ENCODE assay signal across 22 cellular contexts in genomic region chr15:64333986-64334385, GRCh38. TPM values are rescaled to one million over a fixed set of nuclear protein-coding genes. Genes with fewer than 3 reads are reported as not detected.
DNase-seq lines count a peak whose midpoint lies in the region; ATAC-seq and TF ChIP-seq lines count a peak whose summit lies in the region.
"Had no signal": no experiment of that assay in that cellular context is flagged by ENCODE, and none has a peak within 500 bp of the region (broad histone marks: within the 10 kb centered on the region; RNA-seq: fewer than 3 reads in every experiment).

No MANE protein-coding gene starts in this region.

- peaks cover 4% of the 10 kb centered on the region; the same call in 1 of the 2 replicates for H3K9me1 ChIP-seq in IMR-90 (ENCODE audit: insufficient read depth, low read length)

- no TSS peak for BruUV-seq in IMR-90 (replicated peaks; lab: Mats Ljungman, UMichigan)

- peaks cover 2% of the 10 kb centered on the region; the same call in 1 of the 2 replicates for H3K4me1 ChIP-seq in IMR-90 (ENCODE audit: control insufficient read depth, insufficient read depth, low read length)
- peaks cover 10% of the 10 kb centered on the region for H3K4me1 ChIP-seq in adipocyte (ENCODE audit: control insufficient read depth, insufficient read depth, low read length)
- H3K4me1 ChIP-seq in left lung, result no peaks in the 10 kb centered on the region
- H3K4me1 ChIP-seq: gastroesophageal sphincter had no signal

- in situ Hi-C loops in IMR-90 (cut with MboI; ENCODE audit: low sequenced_read_pairs), result no loop called here

- H2AK9ac ChIP-seq in IMR-90 (replicated peaks; ENCODE audit: low read depth, low read length, poor library complexity), result no peak overlapping the region

- TF ChIP-seq RAD21 in IMR-90 (IDR thresholded peaks at IDR 0.05; ENCODE audit: low read length), result no peak

- H2BK20ac ChIP-seq in IMR-90 (ENCODE audit: low read depth, low read length), result no peak overlapping the region

- peaks cover 11% of the 10 kb centered on the region for H3K36me3 Mint-ChIP-seq in T-helper 2 cell treated with Interferon-gamma antibody and Interleukin-4, amounts not matched to agents 5 μg/mL and 100 μg/mL, for 36 hours (ENCODE audit: low read depth)

- H3K9me3 ChIP-seq in IMR-90 (ENCODE audit: control insufficient read depth, insufficient read depth, low read length) (no peaks in the 10 kb centered on the region), adipocyte (ENCODE audit: control insufficient read depth, low read length) (no peaks in the 10 kb centered on the region), left lung (no peaks in the 10 kb centered on the region)
- H3K9me3 ChIP-seq: gastroesophageal sphincter, lower lobe of right lung had no signal

- no peaks in the 10 kb centered on the region for H3K36me3 ChIP-seq in IMR-90 (ENCODE audit: control insufficient read depth, insufficient read depth, low read length)
- no peaks in the 10 kb centered on the region for H3K36me3 ChIP-seq in adipocyte (ENCODE audit: control insufficient read depth, insufficient read depth, low read length, severe bottlenecking)
- no peaks in the 10 kb centered on the region for H3K36me3 ChIP-seq in left lung
- H3K36me3 ChIP-seq: lower lobe of right lung, WERI-Rb-1 had no signal

- no peak overlapping the region for H3K4ac ChIP-seq in IMR-90 (ENCODE audit: low read depth, low read length)

- DNase-seq in T-helper 2 cell treated with Interferon-gamma antibody and Interleukin-4, amounts not matched to agents 5 μg/mL and 100 μg/mL, for 36 hours (ENCODE audit: low spot score), result no peak
- DNase-seq in T-helper 2 cell (no peak), IMR-90 (peak; percentile 21), adipocyte (ENCODE audit: low read depth) (peak; percentile 45), left lung (no peak), ureter (ENCODE audit: low spot score) (no peak)
- DNase-seq in stimulated activated naive CD4-positive, alpha-beta T cell (lab: John Stamatoyannopoulos, UW), result no peak
- DNase-seq: 8988T, C1 segment of cervical spinal cord, lower lobe of right lung, NCI-H1048, NCI-H2171, NCI-H82, SW 1271 had no signal

- no peak for TF ChIP-seq CTCF in IMR-90 (conservative IDR thresholded peaks at IDR 0.05; ENCODE audit: low read depth, low read length)
- no peak for TF ChIP-seq CTCF in left lung (IDR thresholded peaks at IDR 0.05)

- H2BK120ac ChIP-seq in IMR-90 (ENCODE audit: low read depth, low read length), result no peak overlapping the region

- H3K27me3 ChIP-seq in IMR-90 (ENCODE audit: control insufficient read depth, insufficient read depth, low read length) (no peaks in the 10 kb centered on the region), adipocyte (replicated peaks; ENCODE audit: control insufficient read depth, insufficient read depth, low read length) (no peaks in the 10 kb centered on the region), left lung (no peaks in the 10 kb centered on the region)
- H3K27me3 ChIP-seq: gastroesophageal sphincter had no signal

- H3K4me3 Mint-ChIP-seq in T-helper 2 cell treated with Interferon-gamma antibody and Interleukin-4, amounts not matched to agents 5 μg/mL and 100 μg/mL, for 36 hours, result peak overlapping the region; percentile 49
- H3K4me3 Mint-ChIP-seq: nephron had no signal

- peaks cover 5% of the 10 kb centered on the region for H3K9me3 Mint-ChIP-seq in T-helper 2 cell treated with Interferon-gamma antibody and Interleukin-4, amounts not matched to agents 5 μg/mL and 100 μg/mL, for 36 hours

- no peaks in the 10 kb centered on the region for H3K27me3 Mint-ChIP-seq in T-helper 2 cell treated with Interferon-gamma antibody and Interleukin-4, amounts not matched to agents 5 μg/mL and 100 μg/mL, for 36 hours (ENCODE audit: low read depth)
- H3K27me3 Mint-ChIP-seq: progenitor cell of endocrine pancreas had no signal

- no peak overlapping the region for H2BK5ac ChIP-seq in IMR-90 (ENCODE audit: low read depth, low read length, poor library complexity, severe bottlenecking)

- no peak overlapping the region for H2AK5ac ChIP-seq in IMR-90 (ENCODE audit: low read depth, low read length)

- H3K27ac Mint-ChIP-seq in T-helper 2 cell treated with Interferon-gamma antibody and Interleukin-4, amounts not matched to agents 5 μg/mL and 100 μg/mL, for 36 hours, result peak overlapping the region; percentile 73
- H3K27ac Mint-ChIP-seq: nephron, progenitor cell of endocrine pancreas had no signal

- no peak overlapping the region for H2AFZ ChIP-seq in IMR-90 (replicated peaks; ENCODE audit: low read length, poor library complexity)

- dilution Hi-C loops in IMR-90 (cut with HindIII; ENCODE audit: low sequenced_read_pairs, unreplicated experiment), result no loop called here

- H3K79me1 ChIP-seq in IMR-90 (ENCODE audit: low read depth in 1 of 2, low read length in 2 of 2), result peaks cover 20 to 48% of the 10 kb centered on the region in 2 experiments

- CTCF ChIA-PET in IMR-90 (lab: Yijun Ruan, JAX), result no interaction called here

- H3K4me3 ChIP-seq in IMR-90 (ENCODE audit: insufficient read depth, low read depth, low read length) (no peak overlapping the region), adipocyte (ENCODE audit: low read length) (peak overlapping the region; percentile 29), left lung (no peak overlapping the region)
- H3K4me3 ChIP-seq: gastroesophageal sphincter, lower lobe of right lung, smooth muscle cell had no signal

- H3K18ac ChIP-seq in IMR-90 (ENCODE audit: low read depth, low read length), result no peak overlapping the region

- peaks cover 11% of the 10 kb centered on the region; the same call in 1 of the 2 replicates for H4K20me1 ChIP-seq in IMR-90 (ENCODE audit: insufficient read depth, low read length)

- TF ChIP-seq POLR2A in IMR-90 (IDR thresholded peaks at IDR 0.05; ENCODE audit: low read depth, low read length), result no peak

- H4K8ac ChIP-seq in IMR-90 (ENCODE audit: low read depth in 2 of 2, low read length in 2 of 2), result no peak overlapping the region

- H3K27ac ChIP-seq in IMR-90 (ENCODE audit: insufficient read depth, low read length) (no peak overlapping the region), left lung (no peak overlapping the region)
- H3K27ac ChIP-seq: gastroesophageal sphincter, HL-60, lower lobe of right lung, WERI-Rb-1 had no signal

- H2BK15ac ChIP-seq in IMR-90 (ENCODE audit: low read depth, low read length), result no peak overlapping the region

- H4K5ac ChIP-seq in IMR-90 (ENCODE audit: low read depth, low read length), result no peak overlapping the region

- H3K23ac ChIP-seq in IMR-90 (ENCODE audit: low read depth, low read length), result no peak overlapping the region

- POLR2A ChIA-PET in IMR-90 (lab: Charles Lee; ENCODE audit: unreplicated experiment), result no interaction called here

- no CpG with 5 or more reads among the region's 3 CpGs for WGBS in IMR-90 (ENCODE audit: extremely low coverage in 2 of 2, insufficient read length in 1 of 2), 2 experiments

- peaks cover 36% of the 10 kb centered on the region for H3K4me1 Mint-ChIP-seq in T-helper 2 cell treated with Interferon-gamma antibody and Interleukin-4, amounts not matched to agents 5 μg/mL and 100 μg/mL, for 36 hours (ENCODE audit: low read depth)
- H3K4me1 Mint-ChIP-seq: nephron had no signal

- no peak overlapping the region for H3K9ac ChIP-seq in IMR-90 (ENCODE audit: low read depth, low read length)
- H3K9ac ChIP-seq in adipocyte (ENCODE audit: low read length), result no peak overlapping the region

- H3K4me2 ChIP-seq in IMR-90 (ENCODE audit: low read depth, low read length), result no peak overlapping the region
- H3K4me2 ChIP-seq: smooth muscle cell had no signal

- ATAC-seq in IMR-90 (ENCODE audit: low read depth) (peak; percentile 69), left lung (peak; percentile 15), HG02938 (IDR thresholded peaks at IDR 0.05; ENCODE audit: unreplicated experiment) (no peak)
- ATAC-seq: gastroesophageal sphincter, lower lobe of right lung, Panc1 had no signal

- H4K91ac ChIP-seq in IMR-90 (ENCODE audit: insufficient read depth, low read depth, low read length), result no peak overlapping the region

- H3K14ac ChIP-seq in IMR-90 (replicated peaks; ENCODE audit: low read depth, low read length), result no peak overlapping the region

- intact Hi-C loops in IMR-90 (cut with micrococcal nuclease) (no loop called here), left lung (cut with DNase I) (no loop called here)

- H3K56ac ChIP-seq in IMR-90 (ENCODE audit: extremely low read depth, insufficient read depth, low read length), result no peak overlapping the region

TF ChIP-seq in IMR-90, 13 proteins besides CTCF, POLR2A, EP300 and RAD21 (continues in another document):
- TF ChIP-seq BHLHE40 (IDR thresholded peaks at IDR 0.05; ENCODE audit: low read depth, low read length) (no peak), SMC3 (IDR thresholded peaks at IDR 0.05; ENCODE audit: low read depth, low read length) (no peak), RFX5 (IDR thresholded peaks at IDR 0.05; ENCODE audit: low read depth, low read length) (no peak), RCOR1 (IDR thresholded peaks at IDR 0.05; ENCODE audit: insufficient replicate concordance, low read length) (no peak), USF2 (IDR thresholded peaks at IDR 0.05; ENCODE audit: low read depth, low read length) (no peak), FOS (IDR thresholded peaks at IDR 0.05; ENCODE audit: low read depth, low read length) (no peak), MXI1 (IDR thresholded peaks at IDR 0.05; ENCODE audit: borderline replicate concordance, low read depth, low read length) (no peak), MAFK (IDR thresholded peaks at IDR 0.05; ENCODE audit: low read depth, low read length) (no peak)

RNA-seq across cellular contexts. Expression of gene CSNK1G1, which starts 22.0 kb away (rescaled TPM):
- total RNA-seq in IMR-90 (2012; rRNA removed) (26.7 and 29.4 TPM in 2 replicates), left lung (10 to 100 TPM; 20.3 to 21.3 TPM), ureter (29.5 TPM)
- polyA plus RNA-seq in IMR-90 (2012; rRNA removed), result 6.7 and 7.4 TPM in 2 replicates
- polyA plus RNA-seq in IMR-90 (2012; cell fraction: cytosol; rRNA removed), result 2.2 and 2.4 TPM in 2 replicates
- polyA plus RNA-seq in IMR-90 (2012; cell fraction: nucleus; rRNA removed; ENCODE audit: low replicate concordance), result 2.9 and 14.9 TPM in 2 replicates

RNA-seq across cellular contexts. Expression of gene PCLAF, which starts 47.3 kb away (rescaled TPM):
- total RNA-seq in IMR-90 (2012; rRNA removed), result 12.9 and 34.2 TPM in 2 replicates
- polyA plus RNA-seq in IMR-90 (2012; rRNA removed), result 57.3 and 60.5 TPM in 2 replicates
- polyA plus RNA-seq in IMR-90 (2012; cell fraction: cytosol; rRNA removed), result 8.3 and 14.6 TPM in 2 replicates
- 3.0 and 12.8 TPM in 2 replicates for polyA plus RNA-seq in IMR-90 (2012; cell fraction: nucleus; rRNA removed; ENCODE audit: low replicate concordance)
- total RNA-seq in left lung, result 10 to 100 TPM; 12.3 to 14.9 TPM
- total RNA-seq in ureter, result 1.8 TPM

RNA-seq across cellular contexts. Expression of gene TRIP4, which starts 53.6 kb away (rescaled TPM):
- 13.1 and 13.9 TPM in 2 replicates for total RNA-seq in IMR-90 (2012; rRNA removed)
- 15.6 and 19.4 TPM in 2 replicates for polyA plus RNA-seq in IMR-90 (2012; rRNA removed)
- 5.1 and 8.0 TPM in 2 replicates for polyA plus RNA-seq in IMR-90 (2012; cell fraction: cytosol; rRNA removed)
- polyA plus RNA-seq in IMR-90 (2012; cell fraction: nucleus; rRNA removed; ENCODE audit: low replicate concordance), result 2.6 and 16.5 TPM in 2 replicates
- total RNA-seq in left lung, result 10 to 100 TPM; 23.0 to 24.6 TPM
- total RNA-seq in ureter, result 31.7 TPM

Comparison
In these comparisons a context has a peak if more than half of its experiments do, and no peak if none do; other contexts are left out.
1. DNase-seq: peak in IMR-90 (single experiment) and adipocyte (single experiment); none in T-helper 2 cell treated with Interferon-gamma antibody and Interleukin-4, amounts not matched to agents 5 μg/mL and 100 μg/mL, for 36 hours (single experiment), T-helper 2 cell (0 of 5), left lung (0 of 2), ureter (single experiment) and stimulated activated naive CD4-positive, alpha-beta T cell (0 of 6).